ENCODE assay signal across 18 cellular contexts in genomic region chr11:87180743-87181142, GRCh38.
A peak's percentile ranks its signal among the peaks of the same experiment; 100 is the strongest.
DNase-seq lines count a peak whose midpoint lies in the region; ATAC-seq, FAIRE-seq and TF ChIP-seq lines count a peak whose summit lies in the region.
"Had no signal": no experiment of that assay in that cellular context is flagged by ENCODE, and none has a peak within 500 bp of the region (broad histone marks: within the 10 kb centered on the region; RNA-seq: fewer than 3 reads in every experiment).

No MANE protein-coding gene starts in this region.

- no peaks in the 10 kb centered on the region for H3K27me3 ChIP-seq in vagina
- H3K27me3 ChIP-seq: neural progenitor cell, sigmoid colon, thyroid gland had no signal

- H3K9me3 ChIP-seq in vagina: no peaks in the 10 kb centered on the region
- H3K9me3 ChIP-seq: sigmoid colon, thyroid gland had no signal

- H3K4me3 ChIP-seq in astrocyte of the cerebellum (ENCODE audit: low read depth, low read length): no peak overlapping the region
- H3K4me3 ChIP-seq in foreskin fibroblast (ENCODE audit: low read depth in 1 of 2, low read length in 2 of 2): no peak overlapping the region
- no peak overlapping the region for H3K4me3 ChIP-seq in vagina
- H3K4me3 ChIP-seq: neural progenitor cell, sigmoid colon, thyroid gland had no signal

- no peak for ATAC-seq in GM21381 (IDR thresholded peaks at IDR 0.05; ENCODE audit: unreplicated experiment)

- no peaks in the 10 kb centered on the region for H3K4me1 ChIP-seq in vagina
- H3K4me1 ChIP-seq: thyroid gland had no signal

- H3K36me3 ChIP-seq in vagina: no peaks in the 10 kb centered on the region
- H3K36me3 ChIP-seq: neural progenitor cell, sigmoid colon, thyroid gland had no signal

- intact Hi-C loops in vagina (cut with DNase I): no loop called here

- TF ChIP-seq POLR2A in vagina (IDR thresholded peaks at IDR 0.05): no peak

- no peak overlapping the region for H3K27ac ChIP-seq in vagina
- H3K27ac ChIP-seq: neural progenitor cell, RWPE1, sigmoid colon, thyroid gland had no signal

- TF ChIP-seq CTCF in astrocyte of the cerebellum (IDR thresholded peaks at IDR 0.05; ENCODE audit: low read depth, low read length, missing control alignments) (no peak), foreskin fibroblast (IDR thresholded peaks at IDR 0.05; ENCODE audit: low read depth, low read length) (no peak), vagina (IDR thresholded peaks at IDR 0.05) (no peak)

- in situ Hi-C loops in astrocyte of the cerebellum (cut with HindIII; ENCODE audit: low sequenced_read_pairs): no loop called here

- DNase-seq in A172 (ENCODE audit: low spot score) (peak; percentile 1), GM04504 (ENCODE audit: low read depth) (peak; percentile 58), astrocyte of the cerebellum (ENCODE audit: low read depth) (peak; percentile 77), foreskin fibroblast (peak; percentile 16 to 53), urothelium cell line (ENCODE audit: low spot score) (no peak), vagina (ENCODE audit: extremely low spot score in 2 of 2) (no peak), cerebellar nuclear complex (lab: John Stamatoyannopoulos, UW) (no peak)
- DNase-seq: activated gamma-delta T cell; Calu3; effector CD8-positive, alpha-beta T cell; GF-D8; NCI-H1105; sigmoid colon; stimulated activated CD4-positive, alpha-beta T cell treated with anti-CD3 and anti-CD28 coated beads, Interleukin-4, amount 100 ng/mL, for 1 hour; thyroid gland had no signal

- FAIRE-seq in urothelium cell line (lab: Jason Lieb, UNC): no peak

Comparison
In these comparisons a context has a peak if more than half of its experiments do, and no peak if none do; other contexts are left out.
1. DNase-seq: peak in A172 (single experiment), GM04504 (single experiment), astrocyte of the cerebellum (single experiment) and foreskin fibroblast (2 of 2); none in urothelium cell line (single experiment), vagina (0 of 2) and cerebellar nuclear complex (0 of 2).